Comparison of ENCODE assay signal across 1 cellular context in the genomic region with DNA sequence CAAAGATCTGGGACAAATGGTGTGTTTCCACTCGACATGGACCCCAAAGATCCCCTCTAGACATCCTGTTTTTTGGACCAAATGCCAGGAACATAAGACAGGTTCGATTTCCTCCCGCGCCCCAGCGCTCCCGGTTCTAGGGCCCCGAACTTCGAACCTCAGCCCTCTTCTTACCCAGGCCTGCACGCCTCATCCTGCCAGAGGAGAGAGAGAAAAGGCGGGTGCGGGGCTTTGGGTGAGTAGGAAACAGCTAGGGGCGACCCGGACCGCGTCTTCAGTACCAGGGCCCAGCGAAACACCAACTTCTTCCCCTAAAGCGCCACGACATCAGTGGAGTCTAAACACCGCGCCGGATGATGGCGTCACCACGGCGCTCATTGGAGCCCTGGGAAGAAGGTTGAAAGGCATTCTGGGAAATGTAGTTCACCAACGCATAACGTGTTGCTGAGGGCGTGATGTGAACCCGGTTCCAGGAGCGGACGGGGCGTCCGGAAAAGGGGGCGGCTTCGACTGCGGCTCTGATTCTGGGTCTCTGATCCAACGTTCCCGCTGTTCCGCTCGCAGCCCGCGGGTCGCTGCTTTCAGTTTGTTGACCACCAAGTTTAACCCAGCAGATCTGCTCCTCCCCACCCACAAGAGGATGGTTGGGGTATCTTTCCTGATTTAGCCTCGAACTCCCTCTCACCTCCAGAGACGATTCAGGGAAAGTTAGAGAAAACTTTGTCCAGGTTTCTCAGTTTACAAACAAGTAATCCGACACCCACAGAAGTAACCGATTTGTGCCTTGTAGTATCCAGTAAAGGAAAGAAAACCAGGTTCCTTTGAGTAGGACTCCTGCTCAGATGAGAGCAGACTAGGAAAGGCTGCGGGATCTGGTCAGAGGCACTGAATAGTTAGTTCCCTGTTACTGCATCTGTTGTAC.
TF ChIP-seq lines count a peak whose summit lies in the region.

A gene with protein sequence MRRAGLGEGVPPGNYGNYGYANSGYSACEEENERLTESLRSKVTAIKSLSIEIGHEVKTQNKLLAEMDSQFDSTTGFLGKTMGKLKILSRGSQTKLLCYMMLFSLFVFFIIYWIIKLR (minus strand): TSS at position 332 of the 922 bp plus-strand sequence. CDS start 139 bp downstream, at position 193.

TF ChIP-seq in H1, 55 proteins besides CTCF, POLR2A, EP300 and RAD21 (continued from another document):
- TF ChIP-seq CBX5 (IDR thresholded peaks at IDR 0.05; ENCODE audit: low read depth, low read length) (no peak), EGR1 (IDR thresholded peaks at IDR 0.05; ENCODE audit: borderline replicate concordance, low read depth, low read length) (no peak), TEAD4 (IDR thresholded peaks at IDR 0.05; ENCODE audit: low read depth, low read length) (no peak), RBBP5 (IDR thresholded peaks at IDR 0.05; ENCODE audit: borderline replicate concordance, low read depth, low read length) (peak; percentile 88; the same call in 1 of the 2 replicates), SP1 (IDR thresholded peaks at IDR 0.05; ENCODE audit: low read depth, low read length) (peak; percentile 81), GTF2F1 (IDR thresholded peaks at IDR 0.05; ENCODE audit: borderline replicate concordance, low read depth, low read length) (0 out of 2 replicates have a peak, but pooled peaks have one; percentile 32), JUND (IDR thresholded peaks at IDR 0.05; ENCODE audit: low read length) (no peak), KDM1A (IDR thresholded peaks at IDR 0.05; ENCODE audit: borderline replicate concordance, low read length) (no peak), KDM4A (IDR thresholded peaks at IDR 0.05; ENCODE audit: low read depth, low read length, severe bottlenecking) (peak; percentile 92), EZH2 (IDR thresholded peaks at IDR 0.05; ENCODE audit: low read depth, low read length, severe bottlenecking) (no peak), TCF12 (IDR thresholded peaks at IDR 0.05; ENCODE audit: low read depth, low read length) (no peak), BRCA1 (IDR thresholded peaks at IDR 0.05; ENCODE audit: low read depth, low read length) (no peak), CTBP2 (IDR thresholded peaks at IDR 0.05; ENCODE audit: borderline replicate concordance, insufficient read depth, insufficient read length, low read length) (no peak), SP4 (IDR thresholded peaks at IDR 0.05; ENCODE audit: low read length) (no peak), SUZ12 (IDR thresholded peaks at IDR 0.05; ENCODE audit: low read length) (no peak), BACH1 (IDR thresholded peaks at IDR 0.05; ENCODE audit: low read length) (no peak), HDAC2 (IDR thresholded peaks at IDR 0.05; ENCODE audit: borderline replicate concordance in 1 of 2, low read depth in 2 of 2, low read length in 2 of 2) (peak in 1 of 2 experiments; percentile 43; a peak in 1 of 4 replicates), CHD7 (IDR thresholded peaks at IDR 0.05; ENCODE audit: insufficient replicate concordance, low read length) (no peak), RFX5 (IDR thresholded peaks at IDR 0.05; ENCODE audit: borderline replicate concordance, low read depth, low read length) (peak; percentile 39; the same call in 1 of the 2 replicates), POU5F1 (IDR thresholded peaks at IDR 0.05; ENCODE audit: low read depth, low read length) (no peak), HDAC6 (IDR thresholded peaks at IDR 0.05; ENCODE audit: low read depth, low read length) (no peak), PHF8 (conservative IDR thresholded peaks at IDR 0.05; ENCODE audit: low read depth, low read length) (peak; percentile 88), CHD2 (IDR thresholded peaks at IDR 0.05; ENCODE audit: low read length) (0 out of 2 replicates have a peak, but pooled peaks have one; percentile 47), SRF (IDR thresholded peaks at IDR 0.05; ENCODE audit: low read depth, low read length) (0 out of 2 replicates have a peak, but pooled peaks have one; percentile 72), ATF2 (IDR thresholded peaks at IDR 0.05; ENCODE audit: low read length) (peak; percentile 15; the same call in 1 of the 2 replicates), SIX5 (IDR thresholded peaks at IDR 0.05; ENCODE audit: low read depth, low read length) (peak; percentile 83), TBP (IDR thresholded peaks at IDR 0.05; ENCODE audit: low read depth, low read length) (peak; percentile 88), SP2 (IDR thresholded peaks at IDR 0.05; ENCODE audit: low read length) (no peak), YY1 (IDR thresholded peaks at IDR 0.05; ENCODE audit: low read depth, low read length) (peak; percentile 62), RNF2 (IDR thresholded peaks at IDR 0.05; ENCODE audit: borderline replicate concordance, low read depth, low read length, missing control alignments, poor library complexity, severe bottlenecking) (no peak), NANOG (IDR thresholded peaks at IDR 0.05; ENCODE audit: insufficient read depth, low read depth, low read length, poor library complexity, severe bottlenecking) (no peak), POLR2AphosphoS5 (IDR thresholded peaks at IDR 0.05; ENCODE audit: low read depth, low read length) (peak; percentile 94), NRF1 (IDR thresholded peaks at IDR 0.05; ENCODE audit: low read depth, low read length) (no peak), ZNF274 (IDR thresholded peaks at IDR 0.05; ENCODE audit: borderline replicate concordance, extremely low read depth, low read length) (no peak), CREB1 (IDR thresholded peaks at IDR 0.05) (peak; percentile 99), CBX8 (IDR thresholded peaks at IDR 0.05; ENCODE audit: borderline replicate concordance, low read depth, low read length) (no peak), ASH2L (IDR thresholded peaks at IDR 0.05; ENCODE audit: low read length) (peak; percentile 85), SIRT6 (IDR thresholded peaks at IDR 0.05; ENCODE audit: low read length) (no peak), FOSL1 (IDR thresholded peaks at IDR 0.05; ENCODE audit: insufficient read depth, low read depth, low read length) (no peak), KDM5A (IDR thresholded peaks at IDR 0.05; ENCODE audit: low read length) (peak; percentile 74; the same call in 1 of the 2 replicates), CEBPB (IDR thresholded peaks at IDR 0.05; ENCODE audit: low read depth, low read length) (no peak), SAP30 (IDR thresholded peaks at IDR 0.05; ENCODE audit: insufficient read depth, insufficient replicate concordance, low read length) (no peak)
- TF ChIP-seq, protein P1, sequence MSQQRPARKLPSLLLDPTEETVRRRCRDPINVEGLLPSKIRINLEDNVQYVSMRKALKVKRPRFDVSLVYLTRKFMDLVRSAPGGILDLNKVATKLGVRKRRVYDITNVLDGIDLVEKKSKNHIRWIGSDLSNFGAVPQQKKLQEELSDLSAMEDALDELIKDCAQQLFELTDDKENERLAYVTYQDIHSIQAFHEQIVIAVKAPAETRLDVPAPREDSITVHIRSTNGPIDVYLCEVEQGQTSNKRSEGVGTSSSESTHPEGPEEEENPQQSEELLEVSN (IDR thresholded peaks at IDR 0.05): no peak
- TF ChIP-seq, protein P2, sequence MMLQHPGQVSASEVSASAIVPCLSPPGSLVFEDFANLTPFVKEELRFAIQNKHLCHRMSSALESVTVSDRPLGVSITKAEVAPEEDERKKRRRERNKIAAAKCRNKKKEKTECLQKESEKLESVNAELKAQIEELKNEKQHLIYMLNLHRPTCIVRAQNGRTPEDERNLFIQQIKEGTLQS (IDR thresholded peaks at IDR 0.05; ENCODE audit: insufficient read depth, low read depth, low read length): peak; percentile 89
- TF ChIP-seq, protein P3, sequence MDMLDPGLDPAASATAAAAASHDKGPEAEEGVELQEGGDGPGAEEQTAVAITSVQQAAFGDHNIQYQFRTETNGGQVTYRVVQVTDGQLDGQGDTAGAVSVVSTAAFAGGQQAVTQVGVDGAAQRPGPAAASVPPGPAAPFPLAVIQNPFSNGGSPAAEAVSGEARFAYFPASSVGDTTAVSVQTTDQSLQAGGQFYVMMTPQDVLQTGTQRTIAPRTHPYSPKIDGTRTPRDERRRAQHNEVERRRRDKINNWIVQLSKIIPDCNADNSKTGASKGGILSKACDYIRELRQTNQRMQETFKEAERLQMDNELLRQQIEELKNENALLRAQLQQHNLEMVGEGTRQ (IDR thresholded peaks at IDR 0.05; ENCODE audit: low read length): no peak
